ENCODE assay signal across 15 cellular contexts in genomic region chr12:25084816-25085215, GRCh38.
DNase-seq lines count a peak whose midpoint lies in the region; ATAC-seq and TF ChIP-seq lines count a peak whose summit lies in the region.
"Had no signal": no experiment of that assay in that cellular context is flagged by ENCODE, and none has a peak within 500 bp of the region (broad histone marks: within the 10 kb centered on the region; RNA-seq: fewer than 3 reads in every experiment).

No MANE protein-coding gene starts in this region.

- no peak overlapping the region for H3K4me3 Mint-ChIP-seq in stimulated activated memory B cell treated with anti-CD40 and anti-IgM and Interleukin-4, amounts not matched to agents 10 μg/mL and 1 μg/mL and 100 μg/mL, for 72 hours
- no peak overlapping the region for H3K4me3 Mint-ChIP-seq in Calu3 (ENCODE audit: low read depth, unreplicated experiment)
- H3K4me3 Mint-ChIP-seq: CD8-positive, alpha-beta memory T cell had no signal

- BruUV-seq in Calu3 (replicated peaks; lab: Mats Ljungman, UMichigan), result no TSS peak

- no peaks in the 10 kb centered on the region for H3K9me3 ChIP-seq in spleen
- H3K9me3 ChIP-seq: BE2C, SK-N-SH had no signal

- H3K4me3 ChIP-seq in H7 (ENCODE audit: insufficient read depth, low read depth, low read length) (no peak overlapping the region), spleen (no peak overlapping the region)

- no peak for TF ChIP-seq CTCF in spleen (IDR thresholded peaks at IDR 0.05 in 8 of 11, conservative IDR thresholded peaks at IDR 0.05 in 3 of 11)
- TF ChIP-seq CTCF in Calu3 (IDR thresholded peaks at IDR 0.05; ENCODE audit: unreplicated experiment), result no peak

- H3K27ac Mint-ChIP-seq in stimulated activated memory B cell treated with anti-CD40 and anti-IgM and Interleukin-4, amounts not matched to agents 10 μg/mL and 1 μg/mL and 100 μg/mL, for 72 hours, result peak overlapping the region; percentile 3
- no peak overlapping the region for H3K27ac Mint-ChIP-seq in Calu3 (ENCODE audit: unreplicated experiment)

- no peaks in the 10 kb centered on the region for H3K27me3 ChIP-seq in H7 (ENCODE audit: control insufficient read depth, insufficient read depth, low read length)
- no peaks in the 10 kb centered on the region for H3K27me3 ChIP-seq in spleen (replicated peaks in 1 of 7)
- H3K27me3 ChIP-seq: BE2C had no signal

- peak; percentile 7 for DNase-seq in H7
- DNase-seq in NCI-H69 (lab: John Stamatoyannopoulos, UW), result peak; percentile 3
- DNase-seq in iPS-NIHi11 (ENCODE audit: low spot score), result peak; percentile 24
- no peak for DNase-seq in foreskin melanocyte
- no peak for DNase-seq in spleen
- no peak for DNase-seq in Calu3
- DNase-seq: BE2C; CD8-positive, alpha-beta memory T cell; NCI-H1436 treated with DMSO at 0.1 percent for 48 hours; NCI-H2081; NCI-H2227 treated with DMSO at 0.1 percent for 48 hours; NCI-H526 treated with DMSO at 0.1 percent for 48 hours; Right ventricle myocardium superior; SK-N-SH had no signal

- WGBS in spleen, 5 donors, result 86 to 91% (median 88%) methylated on average over 2 of the region's 2 CpGs

- H3K27ac ChIP-seq in spleen, result no peak overlapping the region

- peaks cover 0 to 24% (median 11%) of the 10 kb centered on the region in 6 donors for H3K4me1 ChIP-seq in spleen
- H3K4me1 ChIP-seq: BE2C had no signal

- intact Hi-C loops in spleen (cut with DNase I; ENCODE audit: low total_unique reads), result no loop called here
- intact Hi-C loops in Calu3 (cut with micrococcal nuclease; ENCODE audit: unreplicated experiment), result no loop called here

- no peaks in the 10 kb centered on the region for H3K27me3 Mint-ChIP-seq in stimulated activated memory B cell treated with anti-CD40 and anti-IgM and Interleukin-4, amounts not matched to agents 10 μg/mL and 1 μg/mL and 100 μg/mL, for 72 hours
- no peaks in the 10 kb centered on the region for H3K27me3 Mint-ChIP-seq in Calu3 (ENCODE audit: unreplicated experiment)
- H3K27me3 Mint-ChIP-seq: CD8-positive, alpha-beta memory T cell had no signal

- no peak for TF ChIP-seq POLR2A in spleen (IDR thresholded peaks at IDR 0.05)

- peaks cover 67% of the 10 kb centered on the region for H3K36me3 Mint-ChIP-seq in stimulated activated memory B cell treated with anti-CD40 and anti-IgM and Interleukin-4, amounts not matched to agents 10 μg/mL and 1 μg/mL and 100 μg/mL, for 72 hours
- no peaks in the 10 kb centered on the region for H3K36me3 Mint-ChIP-seq in Calu3 (ENCODE audit: insufficient read depth, unreplicated experiment)

- no peaks in the 10 kb centered on the region for H3K9me3 Mint-ChIP-seq in stimulated activated memory B cell treated with anti-CD40 and anti-IgM and Interleukin-4, amounts not matched to agents 10 μg/mL and 1 μg/mL and 100 μg/mL, for 72 hours
- no peaks in the 10 kb centered on the region for H3K9me3 Mint-ChIP-seq in Calu3 (ENCODE audit: low read depth, unreplicated experiment)
- H3K9me3 Mint-ChIP-seq: CD8-positive, alpha-beta memory T cell had no signal

- ATAC-seq in stimulated activated memory B cell treated with anti-CD40 and anti-IgM and Interleukin-4, amounts not matched to agents 10 μg/mL and 1 μg/mL and 100 μg/mL, for 72 hours, result no peak

- CTCF ChIA-PET in Calu3 (lab: Charles Lee), result no interaction called here

- H3K36me3 ChIP-seq in H7 (replicated peaks; ENCODE audit: control insufficient read depth, insufficient read depth, low read length) (no peaks in the 10 kb centered on the region), spleen (peaks cover 0 to 94% (median 63%) of the 10 kb centered on the region in 6 donors)
- H3K36me3 ChIP-seq: BE2C had no signal

- peaks cover 35% of the 10 kb centered on the region for H3K4me1 Mint-ChIP-seq in stimulated activated memory B cell treated with anti-CD40 and anti-IgM and Interleukin-4, amounts not matched to agents 10 μg/mL and 1 μg/mL and 100 μg/mL, for 72 hours
- no peaks in the 10 kb centered on the region for H3K4me1 Mint-ChIP-seq in Calu3 (ENCODE audit: low read depth, unreplicated experiment)

Comparison
In these comparisons a context has a peak if more than half of its experiments do, and no peak if none do; other contexts are left out.
1. DNase-seq: peak in H7 (single experiment), NCI-H69 (single experiment) and iPS-NIHi11 (single experiment); none in foreskin melanocyte (single experiment), spleen (single experiment) and Calu3 (single experiment).